ENCODE assay signal across 18 cellular contexts in the genomic region with DNA sequence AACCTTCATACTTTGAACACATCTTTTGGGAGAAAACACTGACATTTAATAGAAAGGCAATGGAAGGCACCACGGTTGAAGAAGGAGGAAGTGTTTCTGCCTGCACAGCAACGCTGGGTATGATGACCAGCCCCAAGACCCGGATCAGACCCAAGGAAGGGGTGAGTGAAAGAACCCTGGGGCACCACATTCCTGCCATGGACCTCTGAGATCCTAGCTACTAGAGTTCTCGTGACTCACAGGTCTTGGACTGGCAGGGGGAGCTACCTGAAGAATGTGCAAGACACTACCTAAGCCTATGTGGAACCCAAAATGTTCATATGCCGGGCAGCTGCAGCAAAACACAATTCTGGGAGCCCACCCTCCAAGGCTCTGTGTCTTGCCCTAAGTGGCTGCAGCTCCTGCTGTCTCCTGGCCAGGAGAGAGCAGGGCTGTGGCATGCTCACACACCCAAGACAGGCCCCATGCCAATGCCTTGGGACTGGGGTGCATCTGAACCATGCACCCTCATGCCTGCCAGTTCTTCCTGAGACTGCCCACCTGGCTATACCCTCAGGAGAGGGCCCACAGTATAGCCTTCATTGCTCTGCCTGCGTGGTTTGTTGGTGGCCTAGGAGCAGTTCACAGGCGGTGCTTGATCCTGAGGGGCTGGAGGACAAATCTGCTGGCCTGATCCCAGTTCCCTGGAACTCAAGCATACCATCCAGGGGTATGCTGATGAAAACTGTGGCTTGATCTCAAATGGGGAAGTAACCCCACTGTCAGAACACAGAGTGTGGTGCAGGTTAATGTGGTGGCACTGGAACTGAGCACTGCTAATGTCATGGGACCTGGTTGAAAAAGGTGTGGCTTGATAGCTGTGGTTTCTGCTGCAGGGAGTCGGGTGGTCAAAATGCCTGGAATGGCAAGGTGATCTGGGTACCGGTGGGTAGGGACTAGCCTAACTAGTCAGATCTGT.
DNase-seq lines count a peak whose midpoint lies in the region; ATAC-seq and TF ChIP-seq lines count a peak whose summit lies in the region.
"Had no signal": no experiment of that assay in that cellular context is flagged by ENCODE, and none has a peak within 500 bp of the region (broad histone marks: within the 10 kb centered on the region; RNA-seq: fewer than 3 reads in every experiment).

No MANE protein-coding gene starts in this region.

- no peak overlapping the region for H3K27ac Mint-ChIP-seq in activated CD8-positive, alpha-beta memory T cell treated with anti-CD3 and anti-CD28 coated beads, Interleukin-2, amount 10 ng/mL, durations not matched to agents 7 days and 5 days
- H3K27ac Mint-ChIP-seq in effector memory CD8-positive, alpha-beta T cell, result no peak overlapping the region
- H3K27ac Mint-ChIP-seq: activated CD4-positive, alpha-beta T cell treated with anti-CD3 and anti-CD28 coated beads, Interleukin-2, amount 10 ng/mL, durations not matched to agents 7 days and 5 days; activated T-helper 1 cell treated with anti-CD3 and anti-CD28 coated beads, Interleukin-12 subunit alpha, Interleukin-12 subunit beta, Interleukin-2, Interleukin-4 antibody, amounts not matched to agents 30 ng/mL and 10 ng/mL and 1 ng/mL, durations not matched to agents 14 hours and 24 hours and 36 hours; T-helper 1 cell treated with Interleukin-12 subunit alpha and Interleukin-12 subunit beta and Interleukin-4 antibody, amounts not matched to agents 30 μg/mL and 1 μg/mL, for 36 hours had no signal

- peak; percentile 23 for ATAC-seq in activated CD8-positive, alpha-beta memory T cell treated with anti-CD3 and anti-CD28 coated beads, Interleukin-2, amount 10 ng/mL, durations not matched to agents 7 days and 5 days
- ATAC-seq in HG03060 (IDR thresholded peaks at IDR 0.05; ENCODE audit: low read depth, unreplicated experiment) (peak; percentile 14), upper lobe of right lung (peak; percentile 45), GM21529 (IDR thresholded peaks at IDR 0.05; ENCODE audit: unreplicated experiment) (no peak), HG03097 (IDR thresholded peaks at IDR 0.05; ENCODE audit: low FRiP score, unreplicated experiment) (no peak)
- no peak for ATAC-seq in effector memory CD8-positive, alpha-beta T cell (replicated peaks)

- CTCF ChIA-PET in activated CD8-positive, alpha-beta memory T cell treated with anti-CD3 and anti-CD28 coated beads, Interleukin-2, amount 10 ng/mL, durations not matched to agents 7 days and 5 days (lab: Charles Lee), result interaction anchor here (0.5 to 3.5 kb wide), 7 partner anchors 10 to 742 kb away, joined by 3 to 25 read pairs (median 3); no protein-coding TSS in a partner anchor

- no peaks in the 10 kb centered on the region for H3K27me3 ChIP-seq in upper lobe of right lung
- H3K27me3 ChIP-seq: dorsolateral prefrontal cortex, neutrophil, suprapubic skin had no signal

- peaks cover 11% of the 10 kb centered on the region for H3K27me3 Mint-ChIP-seq in activated CD8-positive, alpha-beta memory T cell treated with anti-CD3 and anti-CD28 coated beads, Interleukin-2, amount 10 ng/mL, durations not matched to agents 7 days and 5 days
- peaks cover 27 to 36% of the 10 kb centered on the region in 2 donors for H3K27me3 Mint-ChIP-seq in effector memory CD8-positive, alpha-beta T cell

- H3K4me3 Mint-ChIP-seq in activated CD8-positive, alpha-beta memory T cell treated with anti-CD3 and anti-CD28 coated beads, Interleukin-2, amount 10 ng/mL, durations not matched to agents 7 days and 5 days, result no peak overlapping the region
- no peak overlapping the region for H3K4me3 Mint-ChIP-seq in effector memory CD8-positive, alpha-beta T cell
- H3K4me3 Mint-ChIP-seq: activated CD4-positive, alpha-beta T cell treated with anti-CD3 and anti-CD28 coated beads, Interleukin-2, amount 10 ng/mL, durations not matched to agents 7 days and 5 days; activated T-helper 1 cell treated with anti-CD3 and anti-CD28 coated beads, Interleukin-12 subunit alpha, Interleukin-12 subunit beta, Interleukin-2, Interleukin-4 antibody, amounts not matched to agents 30 ng/mL and 10 ng/mL and 1 ng/mL, durations not matched to agents 14 hours and 24 hours and 36 hours; CD8-positive, alpha-beta memory T cell; T-helper 1 cell treated with Interleukin-12 subunit alpha and Interleukin-12 subunit beta and Interleukin-4 antibody, amounts not matched to agents 30 μg/mL and 1 μg/mL, for 36 hours had no signal

- peak overlapping the region; percentile 61 for H3K27ac ChIP-seq in VCaP
- no peak overlapping the region for H3K27ac ChIP-seq in upper lobe of right lung
- H3K27ac ChIP-seq: A549, dorsolateral prefrontal cortex, neutrophil, skin epidermis, suprapubic skin had no signal

- no peaks in the 10 kb centered on the region for H3K36me3 ChIP-seq in upper lobe of right lung
- H3K36me3 ChIP-seq: neutrophil, suprapubic skin had no signal

- H3K4me3 ChIP-seq in upper lobe of right lung, result no peak overlapping the region
- H3K4me3 ChIP-seq: A549, dorsolateral prefrontal cortex, skin epidermis, suprapubic skin had no signal

- H3K9me3 ChIP-seq in upper lobe of right lung, result no peaks in the 10 kb centered on the region
- H3K9me3 ChIP-seq: neutrophil, suprapubic skin had no signal

- no peaks in the 10 kb centered on the region for H3K4me1 ChIP-seq in upper lobe of right lung
- H3K4me1 ChIP-seq: A549, suprapubic skin had no signal

- TF ChIP-seq CTCF in VCaP (conservative IDR thresholded peaks at IDR 0.05) (no peak), upper lobe of right lung (IDR thresholded peaks at IDR 0.05) (no peak)

- H3K36me3 Mint-ChIP-seq in activated CD8-positive, alpha-beta memory T cell treated with anti-CD3 and anti-CD28 coated beads, Interleukin-2, amount 10 ng/mL, durations not matched to agents 7 days and 5 days, result peaks cover 2% of the 10 kb centered on the region
- H3K36me3 Mint-ChIP-seq in effector memory CD8-positive, alpha-beta T cell (ENCODE audit: insufficient read depth), result no peaks in the 10 kb centered on the region

- H3K4me1 Mint-ChIP-seq in activated CD8-positive, alpha-beta memory T cell treated with anti-CD3 and anti-CD28 coated beads, Interleukin-2, amount 10 ng/mL, durations not matched to agents 7 days and 5 days, result no peaks in the 10 kb centered on the region
- peaks cover 3 to 6% of the 10 kb centered on the region in 2 donors for H3K4me1 Mint-ChIP-seq in effector memory CD8-positive, alpha-beta T cell (ENCODE audit: low read depth in 2 of 2)

- H3K9me3 Mint-ChIP-seq in activated CD8-positive, alpha-beta memory T cell treated with anti-CD3 and anti-CD28 coated beads, Interleukin-2, amount 10 ng/mL, durations not matched to agents 7 days and 5 days (ENCODE audit: low read depth), result peaks cover 3% of the 10 kb centered on the region
- no peaks in the 10 kb centered on the region for H3K9me3 Mint-ChIP-seq in effector memory CD8-positive, alpha-beta T cell

- no peak for DNase-seq in activated CD8-positive, alpha-beta memory T cell treated with anti-CD3 and anti-CD28 coated beads, Interleukin-2, amount 10 ng/mL, durations not matched to agents 7 days and 5 days
- DNase-seq in activated CD8-positive, alpha-beta memory T cell treated with anti-CD3 and anti-CD28 coated beads for 24 hours, result no peak
- DNase-seq in upper lobe of right lung, result no peak
- DNase-seq in effector memory CD8-positive, alpha-beta T cell, result no peak
- DNase-seq: NCI-H2227 treated with DMSO at 0.1 percent for 48 hours had no signal

- intact Hi-C loops in upper lobe of right lung (cut with DNase I), result no loop called here

Comparison
In these comparisons a context has a peak if more than half of its experiments do, and no peak if none do; other contexts are left out.
1. ATAC-seq: peak in activated CD8-positive, alpha-beta memory T cell treated with anti-CD3 and anti-CD28 coated beads, Interleukin-2, amount 10 ng/mL, durations not matched to agents 7 days and 5 days (single experiment), HG03060 (single experiment) and upper lobe of right lung (single experiment); none in GM21529 (single experiment), effector memory CD8-positive, alpha-beta T cell (single experiment) and HG03097 (single experiment).